Comparison of ENCODE assay signal across 1 cellular context in the genomic region with DNA sequence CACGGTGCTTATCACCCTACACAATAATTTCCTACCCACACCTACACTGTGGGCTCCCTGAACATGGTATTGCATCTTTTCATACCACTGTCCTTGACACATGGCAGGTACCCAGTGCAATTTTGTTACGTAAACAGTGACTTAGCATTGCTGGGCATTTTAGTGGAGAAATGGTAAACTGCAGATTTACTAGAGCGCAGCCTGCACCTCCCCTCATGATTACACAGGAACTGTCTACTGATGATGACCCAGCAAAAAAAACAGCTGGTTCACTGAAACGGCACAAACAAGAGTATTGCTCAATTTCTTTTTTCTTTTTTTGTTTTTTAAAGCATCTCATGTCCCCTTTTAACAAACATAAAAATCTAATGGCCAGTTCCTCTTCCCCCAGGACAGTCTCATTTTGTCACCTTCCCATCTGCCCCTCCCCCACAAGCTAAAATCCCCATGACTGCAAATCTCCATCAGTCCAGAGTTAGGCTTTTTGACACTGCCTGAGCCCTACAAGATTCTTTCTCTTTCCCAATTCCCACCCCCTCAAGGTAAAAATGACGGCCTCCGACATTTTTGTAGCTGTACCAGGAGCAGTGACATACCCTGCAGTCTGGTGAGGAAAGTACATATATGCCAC.
TF ChIP-seq lines count a peak whose summit lies in the region.

No MANE protein-coding gene starts in this region.

TF ChIP-seq in GM23338, 12 proteins besides CTCF, POLR2A, EP300 and RAD21 (continued from another document):
- TF ChIP-seq, protein P1, sequence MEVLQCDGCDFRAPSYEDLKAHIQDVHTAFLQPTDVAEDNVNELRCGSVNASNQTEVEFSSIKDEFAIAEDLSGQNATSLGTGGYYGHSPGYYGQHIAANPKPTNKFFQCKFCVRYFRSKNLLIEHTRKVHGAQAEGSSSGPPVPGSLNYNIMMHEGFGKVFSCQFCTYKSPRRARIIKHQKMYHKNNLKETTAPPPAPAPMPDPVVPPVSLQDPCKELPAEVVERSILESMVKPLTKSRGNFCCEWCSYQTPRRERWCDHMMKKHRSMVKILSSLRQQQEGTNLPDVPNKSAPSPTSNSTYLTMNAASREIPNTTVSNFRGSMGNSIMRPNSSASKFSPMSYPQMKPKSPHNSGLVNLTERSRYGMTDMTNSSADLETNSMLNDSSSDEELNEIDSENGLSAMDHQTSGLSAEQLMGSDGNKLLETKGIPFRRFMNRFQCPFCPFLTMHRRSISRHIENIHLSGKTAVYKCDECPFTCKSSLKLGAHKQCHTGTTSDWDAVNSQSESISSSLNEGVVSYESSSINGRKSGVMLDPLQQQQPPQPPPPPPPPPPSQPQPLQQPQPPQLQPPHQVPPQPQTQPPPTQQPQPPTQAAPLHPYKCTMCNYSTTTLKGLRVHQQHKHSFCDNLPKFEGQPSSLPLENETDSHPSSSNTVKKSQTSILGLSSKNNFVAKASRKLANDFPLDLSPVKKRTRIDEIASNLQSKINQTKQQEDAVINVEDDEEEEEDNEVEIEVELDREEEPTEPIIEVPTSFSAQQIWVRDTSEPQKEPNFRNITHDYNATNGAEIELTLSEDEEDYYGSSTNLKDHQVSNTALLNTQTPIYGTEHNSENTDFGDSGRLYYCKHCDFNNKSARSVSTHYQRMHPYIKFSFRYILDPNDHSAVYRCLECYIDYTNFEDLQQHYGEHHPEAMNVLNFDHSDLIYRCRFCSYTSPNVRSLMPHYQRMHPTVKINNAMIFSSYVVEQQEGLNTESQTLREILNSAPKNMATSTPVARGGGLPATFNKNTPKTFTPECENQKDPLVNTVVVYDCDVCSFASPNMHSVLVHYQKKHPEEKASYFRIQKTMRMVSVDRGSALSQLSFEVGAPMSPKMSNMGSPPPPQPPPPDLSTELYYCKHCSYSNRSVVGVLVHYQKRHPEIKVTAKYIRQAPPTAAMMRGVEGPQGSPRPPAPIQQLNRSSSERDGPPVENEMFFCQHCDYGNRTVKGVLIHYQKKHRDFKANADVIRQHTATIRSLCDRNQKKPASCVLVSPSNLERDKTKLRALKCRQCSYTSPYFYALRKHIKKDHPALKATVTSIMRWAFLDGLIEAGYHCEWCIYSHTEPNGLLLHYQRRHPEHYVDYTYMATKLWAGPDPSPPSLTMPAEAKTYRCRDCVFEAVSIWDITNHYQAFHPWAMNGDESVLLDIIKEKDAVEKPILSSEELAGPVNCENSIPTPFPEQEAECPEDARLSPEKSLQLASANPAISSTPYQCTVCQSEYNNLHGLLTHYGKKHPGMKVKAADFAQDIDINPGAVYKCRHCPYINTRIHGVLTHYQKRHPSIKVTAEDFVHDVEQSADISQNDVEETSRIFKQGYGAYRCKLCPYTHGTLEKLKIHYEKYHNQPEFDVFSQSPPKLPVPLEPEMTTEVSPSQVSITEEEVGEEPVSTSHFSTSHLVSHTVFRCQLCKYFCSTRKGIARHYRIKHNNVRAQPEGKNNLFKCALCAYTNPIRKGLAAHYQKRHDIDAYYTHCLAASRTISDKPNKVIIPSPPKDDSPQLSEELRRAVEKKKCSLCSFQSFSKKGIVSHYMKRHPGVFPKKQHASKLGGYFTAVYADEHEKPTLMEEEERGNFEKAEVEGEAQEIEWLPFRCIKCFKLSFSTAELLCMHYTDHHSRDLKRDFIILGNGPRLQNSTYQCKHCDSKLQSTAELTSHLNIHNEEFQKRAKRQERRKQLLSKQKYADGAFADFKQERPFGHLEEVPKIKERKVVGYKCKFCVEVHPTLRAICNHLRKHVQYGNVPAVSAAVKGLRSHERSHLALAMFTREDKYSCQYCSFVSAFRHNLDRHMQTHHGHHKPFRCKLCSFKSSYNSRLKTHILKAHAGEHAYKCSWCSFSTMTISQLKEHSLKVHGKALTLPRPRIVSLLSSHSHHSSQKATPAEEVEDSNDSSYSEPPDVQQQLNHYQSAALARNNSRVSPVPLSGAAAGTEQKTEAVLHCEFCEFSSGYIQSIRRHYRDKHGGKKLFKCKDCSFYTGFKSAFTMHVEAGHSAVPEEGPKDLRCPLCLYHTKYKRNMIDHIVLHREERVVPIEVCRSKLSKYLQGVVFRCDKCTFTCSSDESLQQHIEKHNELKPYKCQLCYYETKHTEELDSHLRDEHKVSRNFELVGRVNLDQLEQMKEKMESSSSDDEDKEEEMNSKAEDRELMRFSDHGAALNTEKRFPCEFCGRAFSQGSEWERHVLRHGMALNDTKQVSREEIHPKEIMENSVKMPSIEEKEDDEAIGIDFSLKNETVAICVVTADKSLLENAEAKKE (CRISPR knock-in tag; IDR thresholded peaks at IDR 0.05), result no peak
- TF ChIP-seq EZH2phosphoT487 (IDR thresholded peaks at IDR 0.05; ENCODE audit: unreplicated experiment), result no peak
- TF ChIP-seq ZNF114 (CRISPR knock-in tag; IDR thresholded peaks at IDR 0.05), result no peak
- no peak for TF ChIP-seq POLR2AphosphoS5 (IDR thresholded peaks at IDR 0.05; ENCODE audit: low read depth)
- TF ChIP-seq ZNF331 (CRISPR knock-in tag; IDR thresholded peaks at IDR 0.05; ENCODE audit: low read depth), result no peak
- TF ChIP-seq, protein P2, sequence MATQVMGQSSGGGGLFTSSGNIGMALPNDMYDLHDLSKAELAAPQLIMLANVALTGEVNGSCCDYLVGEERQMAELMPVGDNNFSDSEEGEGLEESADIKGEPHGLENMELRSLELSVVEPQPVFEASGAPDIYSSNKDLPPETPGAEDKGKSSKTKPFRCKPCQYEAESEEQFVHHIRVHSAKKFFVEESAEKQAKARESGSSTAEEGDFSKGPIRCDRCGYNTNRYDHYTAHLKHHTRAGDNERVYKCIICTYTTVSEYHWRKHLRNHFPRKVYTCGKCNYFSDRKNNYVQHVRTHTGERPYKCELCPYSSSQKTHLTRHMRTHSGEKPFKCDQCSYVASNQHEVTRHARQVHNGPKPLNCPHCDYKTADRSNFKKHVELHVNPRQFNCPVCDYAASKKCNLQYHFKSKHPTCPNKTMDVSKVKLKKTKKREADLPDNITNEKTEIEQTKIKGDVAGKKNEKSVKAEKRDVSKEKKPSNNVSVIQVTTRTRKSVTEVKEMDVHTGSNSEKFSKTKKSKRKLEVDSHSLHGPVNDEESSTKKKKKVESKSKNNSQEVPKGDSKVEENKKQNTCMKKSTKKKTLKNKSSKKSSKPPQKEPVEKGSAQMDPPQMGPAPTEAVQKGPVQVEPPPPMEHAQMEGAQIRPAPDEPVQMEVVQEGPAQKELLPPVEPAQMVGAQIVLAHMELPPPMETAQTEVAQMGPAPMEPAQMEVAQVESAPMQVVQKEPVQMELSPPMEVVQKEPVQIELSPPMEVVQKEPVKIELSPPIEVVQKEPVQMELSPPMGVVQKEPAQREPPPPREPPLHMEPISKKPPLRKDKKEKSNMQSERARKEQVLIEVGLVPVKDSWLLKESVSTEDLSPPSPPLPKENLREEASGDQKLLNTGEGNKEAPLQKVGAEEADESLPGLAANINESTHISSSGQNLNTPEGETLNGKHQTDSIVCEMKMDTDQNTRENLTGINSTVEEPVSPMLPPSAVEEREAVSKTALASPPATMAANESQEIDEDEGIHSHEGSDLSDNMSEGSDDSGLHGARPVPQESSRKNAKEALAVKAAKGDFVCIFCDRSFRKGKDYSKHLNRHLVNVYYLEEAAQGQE (IDR thresholded peaks at IDR 0.05; ENCODE audit: unreplicated experiment), result no peak
- TF ChIP-seq CREB1 (CRISPR knock-in tag; IDR thresholded peaks at IDR 0.05; ENCODE audit: low read depth), result no peak
- no peak for TF ChIP-seq JUNB (IDR thresholded peaks at IDR 0.05; ENCODE audit: unreplicated experiment)
- no peak for TF ChIP-seq EZH2 (IDR thresholded peaks at IDR 0.05; ENCODE audit: low read depth, unreplicated experiment)
